6 cellular contexts compared by ENCODE assay signal in genomic region chr2:95645312-95645711, GRCh38. TPM values are rescaled to one million over a fixed set of nuclear protein-coding genes. Genes with fewer than 3 reads are reported as not detected.
"Had no signal": no experiment of that assay in that cellular context is flagged by ENCODE, and none has a peak within 500 bp of the region (broad histone marks: within the 10 kb centered on the region; RNA-seq: fewer than 3 reads in every experiment).

No MANE protein-coding gene starts in this region.

RNA-seq across cellular contexts. Expression of gene TRIM43, which starts 53.5 kb away (rescaled TPM):
- total RNA-seq: GM23248, H1, H4, H7, H9, HFFc6 had no signal
- polyA plus RNA-seq: GM23248, H1 had no signal
